In the genomic region with DNA sequence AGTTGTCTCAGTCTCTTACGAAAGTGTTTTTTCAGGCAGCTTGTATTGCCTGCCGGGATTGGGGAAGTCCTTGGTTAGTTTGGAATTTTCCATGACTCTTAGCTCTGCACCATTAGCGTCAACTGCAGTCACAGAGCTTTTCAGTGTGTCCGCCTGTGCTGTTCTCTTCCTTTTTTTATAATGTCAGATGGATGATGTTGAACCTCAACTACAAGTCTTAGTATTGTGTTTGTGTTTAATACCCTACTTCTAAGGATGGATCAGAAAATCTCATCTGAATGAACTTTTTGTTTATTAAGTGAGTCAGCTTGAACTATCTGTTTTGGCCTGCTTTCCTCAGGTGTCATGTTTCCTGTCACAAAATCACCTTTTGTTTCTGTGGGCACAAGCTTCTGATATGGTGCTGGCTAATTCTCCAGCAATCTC, we compare ENCODE assay signal across 9 cellular contexts. TPM values are rescaled to one million over a fixed set of nuclear protein-coding genes. Genes with fewer than 3 reads are reported as not detected.
A peak's percentile ranks its signal among the peaks of the same experiment; 100 is the strongest.
DNase-seq lines count a peak whose midpoint lies in the region; ATAC-seq, FAIRE-seq and TF ChIP-seq lines count a peak whose summit lies in the region.
"Had no signal": no experiment of that assay in that cellular context is flagged by ENCODE, and none has a peak within 500 bp of the region (broad histone marks: within the 10 kb centered on the region; RNA-seq: fewer than 3 reads in every experiment).

No MANE protein-coding gene starts in this region.

- H3K27me3 Mint-ChIP-seq in T-cell = no peaks in the 10 kb centered on the region

- H3K27me3 ChIP-seq in pancreas (no peaks in the 10 kb centered on the region), BE2C (no peaks in the 10 kb centered on the region)

- no peak for FAIRE-seq in pancreas (lab: Jason Lieb, UNC)

- H3K27ac ChIP-seq in pancreas = peak overlapping the region in 3 of 4 donors; percentile 25 to 81 (median 61)
- H3K27ac ChIP-seq: KMS-11 had no signal

- H3K36me3 ChIP-seq in pancreas (peaks cover 0 to 3% (median 0%) of the 10 kb centered on the region in 3 donors), BE2C (peaks cover 12% of the 10 kb centered on the region)

- H3K4me3 ChIP-seq in pancreas = no peak overlapping the region
- H3K4me3 ChIP-seq in BE2C (ENCODE audit: low read depth, low read length) = no peak overlapping the region

- DNase-seq in ELR (ENCODE audit: low read depth) (peak; percentile 47), T-cell (no peak), fibroblast of the conjunctiva (ENCODE audit: low read depth) (peak; percentile 35), pancreas (peak in 1 of 6 donors; percentile 55), BE2C (no peak), posterior vena cava (ENCODE audit: low spot score) (no peak), NCI-H526 treated with DMSO at 0.1 percent for 48 hours (lab: John Stamatoyannopoulos, UW) (no peak)

- no peaks in the 10 kb centered on the region for H3K9me3 ChIP-seq in pancreas
- H3K9me3 ChIP-seq in BE2C = no peaks in the 10 kb centered on the region

- H3K36me3 Mint-ChIP-seq in T-cell = peaks cover 25% of the 10 kb centered on the region

- peak overlapping the region; percentile 70 to 83 for H3K27ac Mint-ChIP-seq in T-cell

- ATAC-seq in T-cell (replicated peaks in 1 of 4) = no peak
- ATAC-seq in pancreas = peak; percentile 71 to 90 (median 82)
- ATAC-seq in GM21390 (IDR thresholded peaks at IDR 0.05; ENCODE audit: unreplicated experiment) = no peak

- TF ChIP-seq CTCF in pancreas (IDR thresholded peaks at IDR 0.05) (no peak), BE2C (IDR thresholded peaks at IDR 0.05; ENCODE audit: low read depth, low read length) (no peak)

- WGBS in pancreas, 2 donors = 6 to 9% methylated on average over 4 of the region's 4 CpGs

- CTCF ChIA-PET in T-cell (lab: Charles Lee) = interaction anchor here in 1 of 2 donors (1.1 kb wide), 1 partner anchor 9 kb away, joined by 4 read pairs; no protein-coding TSS in a partner anchor

- intact Hi-C loops in pancreas (cut with DNase I) = no loop called here
- intact Hi-C loops in posterior vena cava (cut with DNase I) = no loop called here

- no peaks in the 10 kb centered on the region for H3K9me3 Mint-ChIP-seq in T-cell

- peaks cover 44 to 72% (median 58%) of the 10 kb centered on the region in 3 donors for H3K4me1 Mint-ChIP-seq in T-cell

- no peak overlapping the region for H3K4me3 Mint-ChIP-seq in T-cell

- POLR2A ChIA-PET in T-cell (lab: Charles Lee) = interaction anchor here in 1 of 2 donors (1.2 kb wide), 1 partner anchor 92 kb away, joined by 3 read pairs; no protein-coding TSS in a partner anchor

- H3K4me1 ChIP-seq in pancreas (peaks cover 6 to 18% (median 16%) of the 10 kb centered on the region in 3 donors), BE2C (no peaks in the 10 kb centered on the region)

RNA-seq across cellular contexts. Expression of a gene that starts 33.1 kb away (rescaled TPM):
- total RNA-seq in T-cell (100 to 1,000 TPM in 4 of 5 donors, 10 to 100 TPM in 1; 81.6 to 156 (median 132) TPM), pancreas (100 to 1,000 TPM in 1 of 6 donors, 10 to 100 TPM in 5; 60.3 to 135 (median 78.0) TPM), posterior vena cava (100 to 1,000 TPM; 178 to 215 TPM)
- polyA plus RNA-seq in pancreas = 100 to 1,000 TPM; 115 to 162 TPM
- 285 TPM for polyA plus RNA-seq in BE2C (2012; ENCODE audit: insufficient read depth, insufficient read length, low read depth)

RNA-seq across cellular contexts. Expression of a gene that starts 39.5 kb away (rescaled TPM):
- total RNA-seq in T-cell (10 to 100 TPM; 77.8 to 94.7 (median 89.7) TPM), pancreas (10 to 100 TPM in 5 of 6 donors, 1 to 10 TPM in 1; 8.9 to 21.4 (median 11.5) TPM), posterior vena cava (10 to 100 TPM; 26.1 to 27.8 TPM)
- polyA plus RNA-seq in pancreas = 1 to 10 TPM; 3.6 to 4.2 TPM
- 1.9 TPM for polyA plus RNA-seq in BE2C (2012; ENCODE audit: insufficient read depth, insufficient read length, low read depth)

RNA-seq across cellular contexts. Expression of a gene that starts 57.4 kb away (rescaled TPM):
- 10 to 100 TPM; 13.7 to 16.4 (median 14.0) TPM for total RNA-seq in T-cell
- total RNA-seq in pancreas = 10 to 100 TPM in 3 of 6 donors, 1 to 10 TPM in 3; 6.2 to 13.7 (median 10.1) TPM
- polyA plus RNA-seq in pancreas = 10 to 100 TPM; 19.3 to 29.5 TPM
- polyA plus RNA-seq in BE2C (2012; ENCODE audit: insufficient read depth, insufficient read length, low read depth) = 175 TPM
- 10 to 100 TPM; 23.4 to 32.7 TPM for total RNA-seq in posterior vena cava

Comparison
In these comparisons a context has a peak if more than half of its experiments do, and no peak if none do; other contexts are left out.
1. DNase-seq: peak in ELR (single experiment) and fibroblast of the conjunctiva (single experiment); none in T-cell (0 of 34), BE2C (single experiment), posterior vena cava (single experiment) and NCI-H526 treated with DMSO at 0.1 percent for 48 hours (single experiment).
2. ATAC-seq: peak in pancreas (4 of 4); none in T-cell (0 of 4) and GM21390 (single experiment).